13 cellular contexts compared by ENCODE assay signal in genomic region chr3:50318163-50318562, GRCh38. TPM values are rescaled to one million over a fixed set of nuclear protein-coding genes. Genes with fewer than 3 reads are reported as not detected.
A peak's percentile ranks its signal among the peaks of the same experiment; 100 is the strongest.
DNase-seq lines count a peak whose midpoint lies in the region; TF ChIP-seq lines count a peak whose summit lies in the region.
"Had no signal": no experiment of that assay in that cellular context is flagged by ENCODE, and none has a peak within 500 bp of the region (broad histone marks: within the 10 kb centered on the region; RNA-seq: fewer than 3 reads in every experiment).

No MANE protein-coding gene starts in this region.

- H4K20me1 ChIP-seq in OCI-LY7 (ENCODE audit: insufficient read depth, low read length), result no peaks in the 10 kb centered on the region

- no peak for TF ChIP-seq POLR2A in suprapubic skin (IDR thresholded peaks at IDR 0.05)

- H3K9ac ChIP-seq in mucosa of rectum (ENCODE audit: low read depth in 1 of 2, low read length in 2 of 2), result peak overlapping the region; percentile 41 to 82

- H3K4me3 ChIP-seq in OCI-LY7 (ENCODE audit: low read depth, low read length, poor library complexity, severe bottlenecking), result peak overlapping the region; percentile 23
- H3K4me3 ChIP-seq in mucosa of rectum (ENCODE audit: low read length in 2 of 2), result peak overlapping the region in 1 of 2 donors; percentile 29
- peak overlapping the region; percentile 93 for H3K4me3 ChIP-seq in suprapubic skin

- 71% methylated on average over 8 of the region's 11 CpGs for WGBS in suprapubic skin

- H3K9me2 ChIP-seq in OCI-LY7 (ENCODE audit: insufficient read depth, low read length), result no peaks in the 10 kb centered on the region

- no peaks in the 10 kb centered on the region for H3K79me2 ChIP-seq in OCI-LY7 (ENCODE audit: insufficient read depth, low read depth, low read length)

- CTCF ChIA-PET in OCI-LY7 (lab: Charles Lee; ENCODE audit: unreplicated experiment), result interaction anchor here (1.1 kb wide), 1 partner anchor 15 kb away, joined by 3 read pairs; no protein-coding TSS in a partner anchor

- no peaks in the 10 kb centered on the region for H3K27me3 Mint-ChIP-seq in dendritic cell treated with granulocyte-macrophage colony-stimulating factor and Interleukin-4, amounts not matched to agents 40 ng/mL and 50 ng/mL, for 4 days
- H3K27me3 Mint-ChIP-seq: activated naive CD8-positive, alpha-beta T cell had no signal

- intact Hi-C loops in OCI-LY7 (cut with micrococcal nuclease; ENCODE audit: unreplicated experiment), result no loop called here
- intact Hi-C loops in dendritic cell treated with granulocyte-macrophage colony-stimulating factor and Interleukin-4, amounts not matched to agents 40 ng/mL and 50 ng/mL, for 4 days (cut with micrococcal nuclease), result no loop called here

- H3K4me1 ChIP-seq in OCI-LY7 (ENCODE audit: insufficient read depth, low read length, poor library complexity, severe bottlenecking) (peaks cover 49% of the 10 kb centered on the region), mucosa of rectum (ENCODE audit: control insufficient read depth in 2 of 2, insufficient read depth in 2 of 2, low read length in 2 of 2) (peaks cover 55 to 60% of the 10 kb centered on the region in 2 donors), suprapubic skin (peaks cover 86% of the 10 kb centered on the region)

- H3K36me3 Mint-ChIP-seq in dendritic cell treated with granulocyte-macrophage colony-stimulating factor and Interleukin-4, amounts not matched to agents 40 ng/mL and 50 ng/mL, for 4 days (ENCODE audit: low read depth), result peaks cover 71% of the 10 kb centered on the region
- H3K36me3 Mint-ChIP-seq: CD8-positive, alpha-beta T cell had no signal

- no TSS peak for BruUV-seq in OCI-LY7 (replicated peaks; lab: Mats Ljungman, UMichigan)

- no peaks in the 10 kb centered on the region for H3K27me3 ChIP-seq in mucosa of rectum (ENCODE audit: control insufficient read depth in 2 of 2, insufficient read depth in 2 of 2, low read length in 2 of 2)
- no peaks in the 10 kb centered on the region for H3K27me3 ChIP-seq in suprapubic skin

- DNase-seq in OCI-LY7 (ENCODE audit: low spot score), result peak; percentile 66
- DNase-seq in suprapubic skin (ENCODE audit: low spot score in 2 of 2), result no peak
- DNase-seq in NCI-H2171 treated with DMSO at 0.1 percent for 48 hours (lab: John Stamatoyannopoulos, UW), result no peak
- DNase-seq in EL, result no peak
- no peak for DNase-seq in COR-L47 (lab: John Stamatoyannopoulos, UW)
- DNase-seq: activated CD4-positive, CD25-positive, alpha-beta regulatory T cell treated with anti-CD3 and anti-CD28 coated beads, Interleukin-2, amount 50 U/mL, for 72 hours; caudate nucleus; CD8-positive, alpha-beta T cell; NCI-H2029; occipital lobe had no signal

- no peak for TF ChIP-seq EP300 in suprapubic skin (IDR thresholded peaks at IDR 0.05)

- peak overlapping the region; percentile 79 for H3K27ac Mint-ChIP-seq in dendritic cell treated with granulocyte-macrophage colony-stimulating factor and Interleukin-4, amounts not matched to agents 40 ng/mL and 50 ng/mL, for 4 days
- H3K27ac Mint-ChIP-seq: CD8-positive, alpha-beta T cell had no signal

- peak overlapping the region; percentile 46 for H3K4me2 ChIP-seq in OCI-LY7 (ENCODE audit: low read length)

- peaks cover 71% of the 10 kb centered on the region for H3K4me1 Mint-ChIP-seq in dendritic cell treated with granulocyte-macrophage colony-stimulating factor and Interleukin-4, amounts not matched to agents 40 ng/mL and 50 ng/mL, for 4 days (ENCODE audit: low read depth)

- H2AFZ ChIP-seq in OCI-LY7 (ENCODE audit: low read length), result no peak overlapping the region

- peak overlapping the region; percentile 18 for H3K27ac ChIP-seq in OCI-LY7 (ENCODE audit: low read depth, low read length, poor library complexity, severe bottlenecking)
- H3K27ac ChIP-seq in mucosa of rectum (ENCODE audit: low read depth in 2 of 2, low read length in 2 of 2), result peak overlapping the region; percentile 97 to 98
- H3K27ac ChIP-seq in suprapubic skin, result peak overlapping the region; percentile 89

- H3K9me3 ChIP-seq in OCI-LY7 (ENCODE audit: low read length) (no peaks in the 10 kb centered on the region), mucosa of rectum (ENCODE audit: control insufficient read depth in 2 of 2, low read length in 2 of 2) (no peaks in the 10 kb centered on the region), suprapubic skin (no peaks in the 10 kb centered on the region)

- POLR2A ChIA-PET in OCI-LY7 (lab: Charles Lee), result interaction anchor here (1.6 kb wide), 2 partner anchors 10 to 19 kb away, joined by 4 to 8 read pairs; partner anchors contain the start of genes HYAL3, NAA80 and TUSC2

- TF ChIP-seq CTCF in OCI-LY7 (conservative IDR thresholded peaks at IDR 0.05; ENCODE audit: low read length) (no peak), suprapubic skin (IDR thresholded peaks at IDR 0.05) (no peak)

- peak overlapping the region; percentile 78 for H3K4me3 Mint-ChIP-seq in dendritic cell treated with granulocyte-macrophage colony-stimulating factor and Interleukin-4, amounts not matched to agents 40 ng/mL and 50 ng/mL, for 4 days
- H3K4me3 Mint-ChIP-seq: CD8-positive, alpha-beta T cell had no signal

- no peaks in the 10 kb centered on the region for H3K9me3 Mint-ChIP-seq in dendritic cell treated with granulocyte-macrophage colony-stimulating factor and Interleukin-4, amounts not matched to agents 40 ng/mL and 50 ng/mL, for 4 days
- H3K9me3 Mint-ChIP-seq: CD8-positive, alpha-beta T cell had no signal

- H3K36me3 ChIP-seq in OCI-LY7 (ENCODE audit: insufficient read depth, low read length), result 0 out of 2 replicates have a peak, but pooled peaks cover 6% of the 10 kb centered on the region
- H3K36me3 ChIP-seq in mucosa of rectum (ENCODE audit: control insufficient read depth in 2 of 2, insufficient read depth in 2 of 2, low read length in 2 of 2), result peaks cover 2 to 8% of the 10 kb centered on the region in 2 donors
- H3K36me3 ChIP-seq in suprapubic skin, result peaks cover 19% of the 10 kb centered on the region

RNA-seq across cellular contexts. Expression of gene HYAL2, which starts 4.4 kb away (rescaled TPM):
- total RNA-seq in OCI-LY7 (2014; rRNA removed; shearing (Covaris generic)), result 15.3 and 19.7 TPM in 2 replicates
- 7.6 and 7.7 TPM in 2 replicates for total RNA-seq in OCI-LY7 (2022)
- total RNA-seq in suprapubic skin, result 10 to 100 TPM; 47.7 to 87.0 (median 80.3) TPM

RNA-seq across cellular contexts. Expression of gene TUSC2, which starts 9.9 kb away (rescaled TPM):
- 24.5 and 26.9 TPM in 2 replicates for total RNA-seq in OCI-LY7 (2014; rRNA removed; shearing (Covaris generic))
- total RNA-seq in OCI-LY7 (2022), result 20.2 and 20.4 TPM in 2 replicates
- total RNA-seq in suprapubic skin, result 10 to 100 TPM; 12.8 to 21.7 (median 17.4) TPM

RNA-seq across cellular contexts. Expression of gene HYAL1, which starts 14.8 kb away (rescaled TPM):
- 0.85 and 2.8 TPM in 2 replicates for total RNA-seq in OCI-LY7 (2014; rRNA removed; shearing (Covaris generic))
- 0.33 and 0.36 TPM in 2 replicates for total RNA-seq in OCI-LY7 (2022)
- 10 to 100 TPM; 19.5 to 31.0 (median 27.4) TPM for total RNA-seq in suprapubic skin

RNA-seq across cellular contexts. Expression of gene HYAL3, which starts 19.0 kb away (rescaled TPM):
- 1.2 and 2.7 TPM in 2 replicates for total RNA-seq in OCI-LY7 (2014; rRNA removed; shearing (Covaris generic))
- total RNA-seq in OCI-LY7 (2022) (3.5 and 4.4 TPM in 2 replicates), suprapubic skin (1 to 10 TPM; 2.5 to 7.8 (median 6.1) TPM)

RNA-seq across cellular contexts. Expression of gene NAA80, which starts 19.0 kb away (rescaled TPM):
- total RNA-seq in OCI-LY7 (2014; rRNA removed; shearing (Covaris generic)), result 13.6 and 18.7 TPM in 2 replicates
- total RNA-seq in OCI-LY7 (2022) (18.7 and 21.7 TPM in 2 replicates), suprapubic skin (10 to 100 TPM; 19.5 to 23.4 (median 20.3) TPM)

Comparison
In these comparisons a context has a peak if more than half of its experiments do, and no peak if none do; other contexts are left out.
1. H3K27ac ChIP-seq: peak in every context shown above with its lines; median percentile 98 in mucosa of rectum; 89 in suprapubic skin; 18 in OCI-LY7.
2. RNA of gene HYAL1, which starts 14.8 kb away (total RNA-seq): 19.5 to 31.0 TPM in suprapubic skin; 0.33 to 2.8 TPM in OCI-LY7; every median in the first group is over 4 times any median in the second.